In genomic region chr15:32096867-32097266, GRCh38 we compare ENCODE assay signal across 17 cellular contexts.
DNase-seq lines count a peak whose midpoint lies in the region; ATAC-seq and TF ChIP-seq lines count a peak whose summit lies in the region.
"Had no signal": no experiment of that assay in that cellular context is flagged by ENCODE, and none has a peak within 500 bp of the region (broad histone marks: within the 10 kb centered on the region; RNA-seq: fewer than 3 reads in every experiment).

No MANE protein-coding gene starts in this region.

- no peaks in the 10 kb centered on the region for H3K36me3 Mint-ChIP-seq in WTC11
- H3K36me3 Mint-ChIP-seq: CD8-positive, alpha-beta memory T cell had no signal

- CTCF ChIA-PET in WTC11 (lab: Charles Lee), result interaction anchor here (1.0 to 1.7 kb wide), 2 partner anchors 68 to 119 kb away, joined by 5 read pairs; no protein-coding TSS in a partner anchor

- peak; percentile 79 for ATAC-seq in WTC11
- ATAC-seq in GM18502 (IDR thresholded peaks at IDR 0.05; ENCODE audit: poor library complexity, unreplicated experiment), result no peak
- no peak for ATAC-seq in HG02852 (IDR thresholded peaks at IDR 0.05; ENCODE audit: unreplicated experiment)
- ATAC-seq: PC-3 had no signal

- DNase-seq in G401 (ENCODE audit: low spot score), result peak; percentile 4
- DNase-seq in NCI-H2171 (lab: John Stamatoyannopoulos, UW), result peak; percentile 29
- no peak for DNase-seq in WTC11 (ENCODE audit: low spot score)
- peak; percentile 50 for DNase-seq in left kidney (ENCODE audit: low read depth, low spot score)
- no peak for DNase-seq in anterior cingulate cortex (lab: John Stamatoyannopoulos, UW)
- DNase-seq in NCI-H1417 treated with DMSO at 0.1 percent for 48 hours (lab: John Stamatoyannopoulos, UW), result no peak
- DNase-seq: CD8-positive, alpha-beta memory T cell; H7; MV-4-11; NCI-H1436; NCI-H2081 treated with DMSO at 0.1 percent for 48 hours; NCI-H2227 treated with DMSO at 0.1 percent for 48 hours; NCI-H526; PC-3 had no signal

- TF ChIP-seq CTCF in WTC11 (IDR thresholded peaks at IDR 0.05), result no peak

- in situ Hi-C loops in G401 (cut with HindIII; ENCODE audit: low sequenced_read_pairs), result no loop called here

- no peaks in the 10 kb centered on the region for H3K9me3 Mint-ChIP-seq in WTC11
- H3K9me3 Mint-ChIP-seq: T-helper 2 cell treated with Interferon-gamma antibody and Interleukin-4, amounts not matched to agents 5 μg/mL and 100 μg/mL, for 36 hours had no signal

- H3K27me3 Mint-ChIP-seq in WTC11 (ENCODE audit: low read depth), result no peaks in the 10 kb centered on the region; the same call in 1 of the 2 replicates

- no peak overlapping the region for H3K4me3 Mint-ChIP-seq in WTC11
- H3K4me3 Mint-ChIP-seq: CD8-positive, alpha-beta memory T cell; T-helper 2 cell treated with Interferon-gamma antibody and Interleukin-4, amounts not matched to agents 5 μg/mL and 100 μg/mL, for 36 hours had no signal

- peaks cover 54% of the 10 kb centered on the region for H3K4me1 Mint-ChIP-seq in WTC11
- H3K4me1 Mint-ChIP-seq: CD8-positive, alpha-beta memory T cell had no signal

- POLR2A ChIA-PET in WTC11 (lab: Charles Lee), result no interaction called here

- no peak overlapping the region for H3K27ac Mint-ChIP-seq in WTC11
- H3K27ac Mint-ChIP-seq: CD8-positive, alpha-beta memory T cell; T-helper 2 cell treated with Interferon-gamma antibody and Interleukin-4, amounts not matched to agents 5 μg/mL and 100 μg/mL, for 36 hours had no signal

TF ChIP-seq in WTC11, 78 proteins besides CTCF, POLR2A, EP300 and RAD21:
- TF ChIP-seq ZNF121 (CRISPR knock-in tag; IDR thresholded peaks at IDR 0.05), result peak; percentile 57; the same call in 1 of the 2 replicates
- 0 out of 2 replicates have a peak, but pooled peaks have one; percentile 21 for TF ChIP-seq FOXP1 (CRISPR knock-in tag; IDR thresholded peaks at IDR 0.05; ENCODE audit: borderline replicate concordance)
- no peak for TF ChIP-seq ETV6 (CRISPR knock-in tag; IDR thresholded peaks at IDR 0.05)
- TF ChIP-seq USF2 (CRISPR knock-in tag; IDR thresholded peaks at IDR 0.05), result peak; percentile 49
- TF ChIP-seq MAX (CRISPR knock-in tag; IDR thresholded peaks at IDR 0.05), result peak; percentile 83
- no peak for TF ChIP-seq ZNF425 (CRISPR knock-in tag; conservative IDR thresholded peaks at IDR 0.05)

Comparison
In these comparisons a context has a peak if more than half of its experiments do, and no peak if none do; other contexts are left out.
1. DNase-seq: peak in G401 (single experiment), NCI-H2171 (single experiment) and left kidney (single experiment); none in WTC11 (single experiment), anterior cingulate cortex (0 of 58) and NCI-H1417 treated with DMSO at 0.1 percent for 48 hours (single experiment).